ENCODE assay signal across 27 cellular contexts in genomic region chr6:164246082-164246481, GRCh38.
"Had no signal": no experiment of that assay in that cellular context is flagged by ENCODE, and none has a peak within 500 bp of the region (broad histone marks: within the 10 kb centered on the region; RNA-seq: fewer than 3 reads in every experiment).

No MANE protein-coding gene starts in this region.

- H3K9me3 ChIP-seq: lower lobe of right lung, neutrophil, suprapubic skin, tibial nerve, uterus had no signal

- H3K27ac Mint-ChIP-seq: mesothelial cell of epicardium; naive B cell; natural killer cell; nephron progenitor cell; neural progenitor cell; progenitor cell of endocrine pancreas; stimulated activated naive CD8-positive, alpha-beta T cell treated with anti-CD3 and anti-CD28 coated beads, Interleukin-15, Interleukin-2, amounts not matched to agents 100 ng/mL and 50 ng/mL, for 24 hours; type B pancreatic cell had no signal

- H3K27me3 ChIP-seq: left lung, neural progenitor cell, neutrophil, suprapubic skin, tibial nerve, uterus had no signal

- H3K27ac ChIP-seq: left lung, lower lobe of right lung, neural progenitor cell, neutrophil, parathyroid adenoma, skin epidermis, suprapubic skin, tibial nerve, uterus had no signal

- H3K9me3 Mint-ChIP-seq: mesothelial cell of epicardium; nephron progenitor cell; neural progenitor cell; stimulated activated naive CD8-positive, alpha-beta T cell treated with anti-CD3 and anti-CD28 coated beads, Interleukin-15, Interleukin-2, amounts not matched to agents 100 ng/mL and 50 ng/mL, for 24 hours; type B pancreatic cell had no signal

- DNase-seq: kidney glomerular epithelial cell; left colon; left lung; lower lobe of right lung; mammary epithelial cell; naive B cell; natural killer cell; nephron progenitor cell; occipital lobe; right cardiac atrium; stimulated activated CD4-positive, alpha-beta T cell treated with anti-CD3 and anti-CD28 coated beads, Interleukin-12 subunit alpha, Interleukin-12 subunit beta, amount 100 ng/mL, for 4 hours; stimulated activated CD4-positive, alpha-beta T cell treated with anti-CD3 and anti-CD28 coated beads, Interleukin-15, amount 100 ng/mL, for 24 hours; stimulated activated CD4-positive, alpha-beta T cell treated with anti-CD3 and anti-CD28 coated beads, Interleukin-2, amount 100 ng/mL, for 24 hours; stimulated activated CD4-positive, alpha-beta T cell treated with anti-CD3 and anti-CD28 coated beads, Interleukin-4, amount 100 ng/mL, for 1 hour; stimulated activated naive CD4-positive, alpha-beta T cell; uterus had no signal

- H3K4me1 Mint-ChIP-seq: mesothelial cell of epicardium, naive B cell, natural killer cell had no signal

- ATAC-seq: left colon, left lung, lower lobe of right lung, natural killer cell, right cardiac atrium, sciatic nerve had no signal

- H3K4me3 Mint-ChIP-seq: mesothelial cell of epicardium; naive B cell; natural killer cell; nephron progenitor cell; neural progenitor cell; stimulated activated naive CD8-positive, alpha-beta T cell treated with anti-CD3 and anti-CD28 coated beads, Interleukin-15, Interleukin-2, amounts not matched to agents 100 ng/mL and 50 ng/mL, for 24 hours; type B pancreatic cell had no signal

- H3K36me3 Mint-ChIP-seq: mesothelial cell of epicardium, naive B cell, natural killer cell, neural progenitor cell, type B pancreatic cell had no signal

- H3K4me3 ChIP-seq: left lung, lower lobe of right lung, neural progenitor cell, skin epidermis, suprapubic skin, tibial nerve, uterus had no signal

- H3K27me3 Mint-ChIP-seq: naive B cell; progenitor cell of endocrine pancreas; stimulated activated naive CD8-positive, alpha-beta T cell treated with anti-CD3 and anti-CD28 coated beads, Interleukin-15, Interleukin-2, amounts not matched to agents 100 ng/mL and 50 ng/mL, for 24 hours; type B pancreatic cell had no signal

- H3K36me3 ChIP-seq: left lung, lower lobe of right lung, neural progenitor cell, neutrophil, suprapubic skin, tibial nerve, uterus had no signal
